Comparison of ENCODE assay signal across 1 cellular context in the genomic region with DNA sequence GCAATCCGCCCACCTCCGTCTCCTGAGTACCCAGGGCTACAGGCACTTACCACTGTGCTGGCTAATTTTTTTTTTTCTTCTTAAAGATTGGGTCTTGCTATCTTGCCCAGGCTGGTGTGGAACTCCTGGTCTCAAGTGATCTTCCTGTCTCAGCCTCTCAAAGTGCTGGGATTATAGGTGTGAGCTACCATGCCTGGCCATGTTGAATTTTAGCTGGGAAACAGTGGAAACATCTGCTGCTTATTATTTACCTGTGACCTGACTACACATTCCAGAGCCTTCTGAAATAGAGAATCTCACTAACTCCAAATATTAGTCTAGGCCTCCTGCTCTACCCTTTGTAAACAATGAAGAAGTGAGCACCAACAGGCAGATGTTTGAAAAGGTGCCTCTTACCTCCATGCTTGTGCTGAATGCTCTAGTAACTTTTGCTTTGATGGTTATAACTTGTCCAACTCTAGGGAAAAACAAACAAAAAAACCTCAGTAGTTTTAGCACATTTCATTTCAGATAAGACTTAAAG.
TF ChIP-seq lines count a peak whose summit lies in the region.

No MANE protein-coding gene starts in this region.

TF ChIP-seq in HepG2, 621 proteins besides CTCF, POLR2A, EP300 and RAD21 (continued from another document and continues in another):
- TF ChIP-seq, protein P1, sequence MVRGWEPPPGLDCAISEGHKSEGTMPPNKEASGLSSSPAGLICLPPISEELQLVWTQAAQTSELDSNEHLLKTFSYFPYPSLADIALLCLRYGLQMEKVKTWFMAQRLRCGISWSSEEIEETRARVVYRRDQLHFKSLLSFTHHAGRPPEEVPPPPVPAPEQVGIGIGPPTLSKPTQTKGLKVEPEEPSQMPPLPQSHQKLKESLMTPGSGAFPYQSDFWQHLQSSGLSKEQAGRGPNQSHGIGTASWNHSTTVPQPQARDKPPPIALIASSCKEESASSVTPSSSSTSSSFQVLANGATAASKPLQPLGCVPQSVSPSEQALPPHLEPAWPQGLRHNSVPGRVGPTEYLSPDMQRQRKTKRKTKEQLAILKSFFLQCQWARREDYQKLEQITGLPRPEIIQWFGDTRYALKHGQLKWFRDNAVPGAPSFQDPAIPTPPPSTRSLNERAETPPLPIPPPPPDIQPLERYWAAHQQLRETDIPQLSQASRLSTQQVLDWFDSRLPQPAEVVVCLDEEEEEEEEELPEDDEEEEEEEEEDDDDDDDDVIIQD (CRISPR knock-in tag; IDR thresholded peaks at IDR 0.05; ENCODE audit: low read depth) = no peak
- no peak for TF ChIP-seq CENPT (CRISPR knock-in tag; IDR thresholded peaks at IDR 0.05; ENCODE audit: low read depth)
- TF ChIP-seq EHMT2 (IDR thresholded peaks at IDR 0.05; ENCODE audit: borderline replicate concordance, low read depth, low read length) = no peak
- no peak for TF ChIP-seq STAG1 (CRISPR knock-in tag; IDR thresholded peaks at IDR 0.05)
- no peak for TF ChIP-seq HNRNPLL (IDR thresholded peaks at IDR 0.05; ENCODE audit: low read depth, low read length, poor library complexity, severe bottlenecking)
- TF ChIP-seq, protein P2, sequence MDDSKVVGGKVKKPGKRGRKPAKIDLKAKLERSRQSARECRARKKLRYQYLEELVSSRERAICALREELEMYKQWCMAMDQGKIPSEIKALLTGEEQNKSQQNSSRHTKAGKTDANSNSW (CRISPR knock-in tag; IDR thresholded peaks at IDR 0.05; ENCODE audit: borderline replicate concordance) = no peak
- peak; percentile 72 for TF ChIP-seq ZGPAT (CRISPR knock-in tag; IDR thresholded peaks at IDR 0.05)
- TF ChIP-seq NR2F6 (IDR thresholded peaks at IDR 0.05) = peak; percentile 77
- peak; percentile 60 for TF ChIP-seq NR2F6 (CRISPR knock-in tag; IDR thresholded peaks at IDR 0.05)
- no peak for TF ChIP-seq ZNF646 (CRISPR knock-in tag; IDR thresholded peaks at IDR 0.05)
- no peak for TF ChIP-seq REXO4 (CRISPR knock-in tag; IDR thresholded peaks at IDR 0.05; ENCODE audit: borderline replicate concordance)
- TF ChIP-seq SNAPC4 (CRISPR knock-in tag; IDR thresholded peaks at IDR 0.05) = no peak; the same call in 1 of the 2 replicates
- TF ChIP-seq JUNB (CRISPR knock-in tag; IDR thresholded peaks at IDR 0.05; ENCODE audit: borderline replicate concordance) = peak; percentile 34; the same call in 1 of the 2 replicates
- TF ChIP-seq ZNF574 (CRISPR knock-in tag; IDR thresholded peaks at IDR 0.05) = no peak
- TF ChIP-seq ZNF703 (CRISPR knock-in tag; IDR thresholded peaks at IDR 0.05; ENCODE audit: borderline replicate concordance) = no peak
- TF ChIP-seq ZSCAN30 (CRISPR knock-in tag; IDR thresholded peaks at IDR 0.05) = no peak
- no peak for TF ChIP-seq ZMYM2 (CRISPR knock-in tag; IDR thresholded peaks at IDR 0.05)
- no peak for TF ChIP-seq LCORL (IDR thresholded peaks at IDR 0.05)
- TF ChIP-seq LCORL (CRISPR knock-in tag; IDR thresholded peaks at IDR 0.05) = peak; percentile 89
- TF ChIP-seq NRL (CRISPR knock-in tag; IDR thresholded peaks at IDR 0.05; ENCODE audit: borderline replicate concordance) = no peak
- TF ChIP-seq ZNF619 (CRISPR knock-in tag; IDR thresholded peaks at IDR 0.05) = no peak
- no peak for TF ChIP-seq SETDB1 (CRISPR knock-in tag; IDR thresholded peaks at IDR 0.05; ENCODE audit: borderline replicate concordance)
- TF ChIP-seq ZFY (CRISPR knock-in tag; IDR thresholded peaks at IDR 0.05) = peak; percentile 20; the same call in 1 of the 2 replicates
- TF ChIP-seq KDM1A (CRISPR knock-in tag; IDR thresholded peaks at IDR 0.05) = no peak
- no peak for TF ChIP-seq SALL2 (CRISPR knock-in tag; IDR thresholded peaks at IDR 0.05)
- TF ChIP-seq ZNF790 (CRISPR knock-in tag; IDR thresholded peaks at IDR 0.05; ENCODE audit: borderline replicate concordance) = no peak
- peak; percentile 94 for TF ChIP-seq FOXP4 (CRISPR knock-in tag; IDR thresholded peaks at IDR 0.05)
- TF ChIP-seq MED1 (CRISPR knock-in tag; IDR thresholded peaks at IDR 0.05) = peak; percentile 75
- TF ChIP-seq, protein P3, sequence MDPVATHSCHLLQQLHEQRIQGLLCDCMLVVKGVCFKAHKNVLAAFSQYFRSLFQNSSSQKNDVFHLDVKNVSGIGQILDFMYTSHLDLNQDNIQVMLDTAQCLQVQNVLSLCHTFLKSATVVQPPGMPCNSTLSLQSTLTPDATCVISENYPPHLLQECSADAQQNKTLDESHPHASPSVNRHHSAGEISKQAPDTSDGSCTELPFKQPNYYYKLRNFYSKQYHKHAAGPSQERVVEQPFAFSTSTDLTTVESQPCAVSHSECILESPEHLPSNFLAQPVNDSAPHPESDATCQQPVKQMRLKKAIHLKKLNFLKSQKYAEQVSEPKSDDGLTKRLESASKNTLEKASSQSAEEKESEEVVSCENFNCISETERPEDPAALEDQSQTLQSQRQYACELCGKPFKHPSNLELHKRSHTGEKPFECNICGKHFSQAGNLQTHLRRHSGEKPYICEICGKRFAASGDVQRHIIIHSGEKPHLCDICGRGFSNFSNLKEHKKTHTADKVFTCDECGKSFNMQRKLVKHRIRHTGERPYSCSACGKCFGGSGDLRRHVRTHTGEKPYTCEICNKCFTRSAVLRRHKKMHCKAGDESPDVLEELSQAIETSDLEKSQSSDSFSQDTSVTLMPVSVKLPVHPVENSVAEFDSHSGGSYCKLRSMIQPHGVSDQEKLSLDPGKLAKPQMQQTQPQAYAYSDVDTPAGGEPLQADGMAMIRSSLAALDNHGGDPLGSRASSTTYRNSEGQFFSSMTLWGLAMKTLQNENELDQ (CRISPR knock-in tag; IDR thresholded peaks at IDR 0.05; ENCODE audit: borderline replicate concordance) = no peak
- no peak for TF ChIP-seq DRAP1 (CRISPR knock-in tag; IDR thresholded peaks at IDR 0.05)
- TF ChIP-seq KLF16 (CRISPR knock-in tag; IDR thresholded peaks at IDR 0.05) = 0 out of 4 replicates have a peak, but pooled peaks of 1 of the 2 experiments have one; percentile 39
- TF ChIP-seq ZNF460 (CRISPR knock-in tag; IDR thresholded peaks at IDR 0.05; ENCODE audit: borderline replicate concordance) = no peak
